Comparison of ENCODE assay signal across 8 cellular contexts in the genomic region with DNA sequence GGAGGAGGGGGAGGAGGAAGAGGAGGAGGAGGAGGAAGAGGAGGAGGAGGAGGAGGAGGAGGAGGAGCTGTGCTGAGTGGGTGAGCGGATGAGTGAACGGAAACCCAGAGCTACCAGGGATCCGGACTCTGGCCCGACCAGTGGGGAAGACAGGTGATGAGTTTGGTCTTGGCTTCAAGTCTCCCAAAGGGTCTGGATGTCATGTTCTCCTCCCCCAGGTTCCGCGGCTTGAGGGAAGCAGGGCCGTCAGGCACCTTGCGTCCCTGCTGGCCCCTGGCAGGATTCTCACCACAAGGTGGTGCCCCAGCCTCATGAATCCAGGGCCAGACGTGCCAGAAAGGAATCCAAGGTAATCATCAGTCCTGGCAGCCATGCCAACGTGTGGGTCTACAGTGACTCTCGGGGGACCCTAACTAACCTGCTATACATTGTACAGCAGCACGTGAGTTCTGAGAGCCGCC. TPM values are rescaled to one million over a fixed set of nuclear protein-coding genes. Genes with fewer than 3 reads are reported as not detected.
DNase-seq lines count a peak whose midpoint lies in the region; ATAC-seq and TF ChIP-seq lines count a peak whose summit lies in the region.

No MANE protein-coding gene starts in this region.

- ATAC-seq in GM21786 (IDR thresholded peaks at IDR 0.05; ENCODE audit: unreplicated experiment) (peak; percentile 53), HG03457 (IDR thresholded peaks at IDR 0.05; ENCODE audit: unreplicated experiment) (no peak)

- H3K36me3 ChIP-seq in BE2C, result no peaks in the 10 kb centered on the region

- DNase-seq in BE2C (peak; percentile 83), NCI-H2107 treated with DMSO at 0.1 percent for 48 hours (lab: John Stamatoyannopoulos, UW; ENCODE audit: unreplicated experiment) (peak; percentile 24), choroid plexus epithelial cell (ENCODE audit: low read depth) (peak; percentile 73), left kidney (ENCODE audit: low read depth, low spot score) (peak; percentile 93)
- DNase-seq in activated CD4-positive, CD25-positive, alpha-beta regulatory T cell treated with anti-CD3 and anti-CD28 coated beads, Interleukin-2, amount 50 U/mL, for 16 hours (ENCODE audit: low read depth, low spot score), result peak; percentile 18
- peak in 2 of 3 donors; percentile 13 to 21 for DNase-seq in stimulated activated CD4-positive, alpha-beta T cell treated with anti-CD3 and anti-CD28 coated beads, TNF-alpha, amount 100 ng/mL, for 1 hour (ENCODE audit: low read depth in 3 of 3, low spot score in 1 of 3)

- H3K4me1 ChIP-seq in BE2C, result peaks cover 6% of the 10 kb centered on the region; the same call in 1 of the 2 replicates

- no peaks in the 10 kb centered on the region for H3K9me3 ChIP-seq in BE2C

- no peaks in the 10 kb centered on the region for H3K27me3 ChIP-seq in BE2C

- TF ChIP-seq CTCF in BE2C (IDR thresholded peaks at IDR 0.05; ENCODE audit: low read depth, low read length) (peak; percentile 87), choroid plexus epithelial cell (conservative IDR thresholded peaks at IDR 0.05; ENCODE audit: low read depth, low read length) (peak; percentile 89)

- no peak overlapping the region for H3K4me3 ChIP-seq in BE2C (ENCODE audit: low read depth, low read length)
- H3K4me3 ChIP-seq in choroid plexus epithelial cell (ENCODE audit: low read depth, low read length), result no peak overlapping the region

RNA-seq across cellular contexts. Expression of gene ABAT, which starts 13.5 kb away (rescaled TPM):
- 20.4 TPM for polyA plus RNA-seq in BE2C (2012; ENCODE audit: insufficient read depth, insufficient read length, low read depth)

RNA-seq across cellular contexts. Expression of gene METTL22, which starts 39.4 kb away (rescaled TPM):
- polyA plus RNA-seq in BE2C (2012; ENCODE audit: insufficient read depth, insufficient read length, low read depth), result 41.3 TPM

Comparison
In these comparisons a context has a peak if more than half of its experiments do, and no peak if none do; other contexts are left out.
1. DNase-seq: peak in every context shown above with its lines; median percentile 93 in left kidney; 83 in BE2C; 73 in choroid plexus epithelial cell; 24 in NCI-H2107 treated with DMSO at 0.1 percent for 48 hours; 18 in activated CD4-positive, CD25-positive, alpha-beta regulatory T cell treated with anti-CD3 and anti-CD28 coated beads, Interleukin-2, amount 50 U/mL, for 16 hours; 17 in stimulated activated CD4-positive, alpha-beta T cell treated with anti-CD3 and anti-CD28 coated beads, TNF-alpha, amount 100 ng/mL, for 1 hour.